In genomic region chr17:42519546-42520444, GRCh38 we compare ENCODE assay signal across 7 cellular contexts. TPM values are rescaled to one million over a fixed set of nuclear protein-coding genes. Genes with fewer than 3 reads are reported as not detected.
A peak's percentile ranks its signal among the peaks of the same experiment; 100 is the strongest.
DNase-seq lines count a peak whose midpoint lies in the region; ATAC-seq, FAIRE-seq and TF ChIP-seq lines count a peak whose summit lies in the region.

No MANE protein-coding gene starts in this region.

- H3K9me3 ChIP-seq in IMR-90 (ENCODE audit: control insufficient read depth, insufficient read depth, low read length) (no peaks in the 10 kb centered on the region), keratinocyte (ENCODE audit: control insufficient read depth, low read depth, low read length) (no peaks in the 10 kb centered on the region)

- H2AK5ac ChIP-seq in IMR-90 (ENCODE audit: low read depth, low read length), result peak overlapping the region; percentile 100

- peak overlapping the region; percentile 99 for H3K14ac ChIP-seq in IMR-90 (replicated peaks; ENCODE audit: low read depth, low read length)

- H3K9me1 ChIP-seq in IMR-90 (ENCODE audit: insufficient read depth, low read length), result peaks cover 32% of the 10 kb centered on the region
- no peaks in the 10 kb centered on the region for H3K9me1 ChIP-seq in keratinocyte (ENCODE audit: control insufficient read depth, extremely low read depth, insufficient read depth, low read length)

- TF ChIP-seq CTCF in IMR-90 (conservative IDR thresholded peaks at IDR 0.05; ENCODE audit: low read depth, low read length) (no peak), keratinocyte (optimal IDR thresholded peaks at IDR 0.05 in 1 of 3, IDR thresholded peaks at IDR 0.05 in 1 of 3, conservative IDR thresholded peaks at IDR 0.05 in 1 of 3; ENCODE audit: extremely low read depth in 1 of 3, insufficient read depth in 2 of 3, low read length in 3 of 3) (no peak)

- H2BK15ac ChIP-seq in IMR-90 (ENCODE audit: low read depth, low read length), result peak overlapping the region; percentile 100

- H2BK20ac ChIP-seq in IMR-90 (ENCODE audit: low read depth, low read length), result peak overlapping the region; percentile 99

- peak overlapping the region; percentile 100 for H2AK9ac ChIP-seq in IMR-90 (replicated peaks; ENCODE audit: low read depth, low read length, poor library complexity)

- no peaks in the 10 kb centered on the region for H3K27me3 ChIP-seq in IMR-90 (ENCODE audit: control insufficient read depth, insufficient read depth, low read length)
- H3K27me3 ChIP-seq in keratinocyte (ENCODE audit: control insufficient read depth, extremely low read depth, insufficient read depth, low read length), result no peaks in the 10 kb centered on the region

- H3K79me2 ChIP-seq in keratinocyte (ENCODE audit: control insufficient read depth, insufficient read depth, low read length), result no peaks in the 10 kb centered on the region

- peak; percentile 77 for FAIRE-seq in keratinocyte (lab: Jason Lieb, UNC)

- peak overlapping the region; percentile 75 for H2AFZ ChIP-seq in IMR-90 (replicated peaks; ENCODE audit: low read length, poor library complexity)
- H2AFZ ChIP-seq in keratinocyte (ENCODE audit: control insufficient read depth, low read length), result no peak overlapping the region

- in situ Hi-C loops in IMR-90 (cut with MboI; ENCODE audit: low sequenced_read_pairs), result loop anchor here (5.0 to 10.0 kb wide), 2 partner anchors 197 to 295 kb away; no protein-coding TSS in a partner anchor

- H2BK120ac ChIP-seq in IMR-90 (ENCODE audit: low read depth, low read length), result peak overlapping the region; percentile 100

- TF ChIP-seq RAD21 in IMR-90 (IDR thresholded peaks at IDR 0.05; ENCODE audit: low read length), result no peak

- H3K36me3 ChIP-seq in IMR-90 (ENCODE audit: control insufficient read depth, insufficient read depth, low read length) (peaks cover 2% of the 10 kb centered on the region; the same call in 1 of the 2 replicates), keratinocyte (ENCODE audit: control insufficient read depth in 2 of 2, extremely low read depth in 1 of 2, insufficient read depth in 2 of 2, low read length in 2 of 2) (peaks cover 0 to 13% of the 10 kb centered on the region in 2 experiments)

- peak overlapping the region; percentile 100 for H4K91ac ChIP-seq in IMR-90 (ENCODE audit: insufficient read depth, low read depth, low read length)

- ATAC-seq in IMR-90 (ENCODE audit: low read depth) (peak; percentile 66), HG02840 (IDR thresholded peaks at IDR 0.05; ENCODE audit: low FRiP score, unreplicated experiment) (no peak)

- H4K5ac ChIP-seq in IMR-90 (ENCODE audit: low read depth, low read length), result peak overlapping the region; percentile 98

- H3K4me2 ChIP-seq in IMR-90 (ENCODE audit: low read depth, low read length) (peak overlapping the region; percentile 39), keratinocyte (ENCODE audit: control insufficient read depth, extremely low read depth, insufficient read depth, low read depth, low read length) (peak overlapping the region; percentile 89)

- H3K4me1 ChIP-seq in IMR-90 (ENCODE audit: control insufficient read depth, insufficient read depth, low read length), result peaks cover 59% of the 10 kb centered on the region
- peaks cover 44% of the 10 kb centered on the region for H3K4me1 ChIP-seq in keratinocyte (ENCODE audit: control insufficient read depth, extremely low read depth, insufficient read depth, low read length)

- H3K23ac ChIP-seq in IMR-90 (ENCODE audit: low read depth, low read length), result peak overlapping the region; percentile 100

- H2BK5ac ChIP-seq in IMR-90 (ENCODE audit: low read depth, low read length, poor library complexity, severe bottlenecking), result peak overlapping the region; percentile 99

- WGBS in IMR-90 (ENCODE audit: extremely low coverage in 2 of 2, insufficient read length in 1 of 2), 2 experiments, result no CpG with 5 or more reads among the region's 12 CpGs

- CTCF ChIA-PET in IMR-90 (lab: Yijun Ruan, JAX), result interaction anchor here (0.6 to 1.9 kb wide), 2 partner anchors 120 to 197 kb away, joined by 3 to 4 read pairs; no protein-coding TSS in a partner anchor

- H3K9ac ChIP-seq in IMR-90 (ENCODE audit: low read depth, low read length) (peak overlapping the region; percentile 83), keratinocyte (ENCODE audit: control insufficient read depth, extremely low read depth, insufficient read depth, low read length) (peak overlapping the region; percentile 16)

- peak overlapping the region; percentile 99 to 100 for H4K8ac ChIP-seq in IMR-90 (ENCODE audit: low read depth in 2 of 2, low read length in 2 of 2)

- dilution Hi-C loops in IMR-90 (cut with HindIII; ENCODE audit: low sequenced_read_pairs, unreplicated experiment) (no loop called here), keratinocyte (cut with MboI; ENCODE audit: extremely low pct_ligation_motif_present, low sequenced_read_pairs) (loop anchor here (25.0 kb wide), 1 partner anchor 207 kb away; no protein-coding TSS in a partner anchor)

- H3K4me3 ChIP-seq in IMR-90 (ENCODE audit: insufficient read depth, low read depth, low read length) (no peak overlapping the region), keratinocyte (ENCODE audit: control insufficient read depth in 2 of 3, extremely low read depth in 1 of 3, insufficient read depth in 2 of 3, low read depth in 1 of 3, low read length in 3 of 3) (no peak overlapping the region)

- H3K27ac ChIP-seq in IMR-90 (ENCODE audit: insufficient read depth, low read length) (peak overlapping the region; percentile 99), keratinocyte (ENCODE audit: control insufficient read depth, insufficient read depth, low read length) (peak overlapping the region; percentile 91)

- intact Hi-C loops in IMR-90 (cut with micrococcal nuclease), result loop anchor here (2.0 to 10.0 kb wide), 3 partner anchors 97 to 385 kb away; partner anchors contain the start of gene CAVIN1

- H4K20me1 ChIP-seq in IMR-90 (ENCODE audit: insufficient read depth, low read length), result no peaks in the 10 kb centered on the region; the same call in 1 of the 2 replicates
- H4K20me1 ChIP-seq in keratinocyte (ENCODE audit: control insufficient read depth, extremely low read depth, insufficient read depth, low read length), result no peaks in the 10 kb centered on the region

- H3K56ac ChIP-seq in IMR-90 (ENCODE audit: extremely low read depth, insufficient read depth, low read length), result peak overlapping the region; percentile 99

- POLR2A ChIA-PET in IMR-90 (lab: Charles Lee; ENCODE audit: unreplicated experiment), result interaction anchor here (0.6 to 4.2 kb wide), 6 partner anchors 7 to 554 kb away, joined by 3 to 17 read pairs (median 4); partner anchors contain the start of genes CAVIN1 and NAGLU

- DNase-seq in IMR-90 (peak; percentile 99), cerebellar cortex (ENCODE audit: low spot score) (peak; percentile 94), keratinocyte (ENCODE audit: low read depth, low spot score) (no peak), smooth muscle cell of the brain vasculature (ENCODE audit: low read depth, low spot score) (peak; percentile 94), NCI-H2107 treated with DMSO at 0.1 percent for 48 hours (lab: John Stamatoyannopoulos, UW; ENCODE audit: unreplicated experiment) (no peak), SIG-M5 treated with dmso at 0.1 percent for 504 hours (lab: John Stamatoyannopoulos, UW; ENCODE audit: unreplicated experiment) (no peak)

- TF ChIP-seq POLR2A in IMR-90 (IDR thresholded peaks at IDR 0.05; ENCODE audit: low read depth, low read length), result peak; percentile 77

- peak overlapping the region; percentile 100 for H3K4ac ChIP-seq in IMR-90 (ENCODE audit: low read depth, low read length)

- BruUV-seq in IMR-90 (replicated peaks; lab: Mats Ljungman, UMichigan), result no TSS peak

- H3K79me1 ChIP-seq in IMR-90 (ENCODE audit: low read depth in 1 of 2, low read length in 2 of 2), result peaks cover 9 to 58% of the 10 kb centered on the region in 2 experiments; a peak in 3 of 4 replicates

- peak overlapping the region; percentile 99 for H3K18ac ChIP-seq in IMR-90 (ENCODE audit: low read depth, low read length)

RNA-seq across cellular contexts. Expression of gene NAGLU, which starts 16.2 kb away (rescaled TPM):
- 6.5 and 7.5 TPM in 2 replicates for total RNA-seq in IMR-90 (2012; rRNA removed)
- polyA plus RNA-seq in IMR-90 (2012; rRNA removed) (29.2 TPM in 2 replicates), keratinocyte (6.9 to 13.1 TPM (median 10.8 TPM) in 3 replicates)
- polyA plus RNA-seq in IMR-90 (2012; cell fraction: cytosol; rRNA removed), result 17.3 and 46.5 TPM in 2 replicates
- 42.7 and 138 TPM in 2 replicates for polyA plus RNA-seq in IMR-90 (2012; cell fraction: nucleus; rRNA removed; ENCODE audit: low replicate concordance)
- 5.3 TPM for polyA plus RNA-seq in keratinocyte (2011; ENCODE audit: low read depth)
- polyA plus RNA-seq in keratinocyte (2011; cell fraction: cytosol; rRNA removed), result 3.9 and 8.4 TPM in 2 replicates
- polyA plus RNA-seq in keratinocyte (2011; cell fraction: nucleus; rRNA removed), result 18.6 and 22.6 TPM in 2 replicates
- 9.3 and 11.9 TPM in 2 replicates for polyA plus RNA-seq in keratinocyte (2012; ENCODE audit: low replicate concordance)
- polyA minus RNA-seq in keratinocyte, result 5.9 to 19.1 TPM (median 8.8 TPM) in 3 replicates
- polyA minus RNA-seq in keratinocyte (2011; cell fraction: cytosol; rRNA and poly(A)+ RNA removed), result 15.2 TPM
- 13.3 and 15.4 TPM in 2 replicates for polyA minus RNA-seq in keratinocyte (2011; cell fraction: nucleus; rRNA and poly(A)+ RNA removed)

RNA-seq across cellular contexts. Expression of gene HSD17B1, which starts 32.9 kb away (rescaled TPM):
- 0.56 and 0.72 TPM in 2 replicates for total RNA-seq in IMR-90 (2012; rRNA removed)
- polyA plus RNA-seq in IMR-90 (2012; rRNA removed), result 1.4 and 2.9 TPM in 2 replicates
- 1.4 and 2.6 TPM in 2 replicates for polyA plus RNA-seq in IMR-90 (2012; cell fraction: cytosol; rRNA removed)
- 1.5 and 3.3 TPM in 2 replicates for polyA plus RNA-seq in IMR-90 (2012; cell fraction: nucleus; rRNA removed; ENCODE audit: low replicate concordance)
- 3.6 to 14.7 TPM (median 5.3 TPM) in 3 replicates for polyA plus RNA-seq in keratinocyte
- 1.2 TPM for polyA plus RNA-seq in keratinocyte (2011; ENCODE audit: low read depth)
- 2.9 and 8.8 TPM in 2 replicates for polyA plus RNA-seq in keratinocyte (2011; cell fraction: cytosol; rRNA removed)
- 2.6 and 4.3 TPM in 2 replicates for polyA plus RNA-seq in keratinocyte (2011; cell fraction: nucleus; rRNA removed)
- polyA plus RNA-seq in keratinocyte (2012; ENCODE audit: low replicate concordance), result 6.6 and 8.9 TPM in 2 replicates
- polyA minus RNA-seq in keratinocyte, result 1.6 to 4.4 TPM (median 4.4 TPM) in 3 replicates
- 21.1 TPM for polyA minus RNA-seq in keratinocyte (2011; cell fraction: cytosol; rRNA and poly(A)+ RNA removed)
- 2.3 and 3.5 TPM in 2 replicates for polyA minus RNA-seq in keratinocyte (2011; cell fraction: nucleus; rRNA and poly(A)+ RNA removed)

RNA-seq across cellular contexts. Expression of gene COASY, which starts 42.2 kb away (rescaled TPM):
- 9.7 and 10.6 TPM in 2 replicates for total RNA-seq in IMR-90 (2012; rRNA removed)
- polyA plus RNA-seq in IMR-90 (2012; rRNA removed) (44.0 and 46.6 TPM in 2 replicates), keratinocyte (25.9 to 49.8 TPM (median 26.2 TPM) in 3 replicates)
- 32.3 and 40.6 TPM in 2 replicates for polyA plus RNA-seq in IMR-90 (2012; cell fraction: cytosol; rRNA removed)
- 76.9 and 130 TPM in 2 replicates for polyA plus RNA-seq in IMR-90 (2012; cell fraction: nucleus; rRNA removed; ENCODE audit: low replicate concordance)
- polyA plus RNA-seq in keratinocyte (2011; ENCODE audit: low read depth), result 23.3 TPM
- 25.9 and 41.0 TPM in 2 replicates for polyA plus RNA-seq in keratinocyte (2011; cell fraction: cytosol; rRNA removed)
- polyA plus RNA-seq in keratinocyte (2011; cell fraction: nucleus; rRNA removed), result 58.5 and 74.0 TPM in 2 replicates
- polyA plus RNA-seq in keratinocyte (2012; ENCODE audit: low replicate concordance), result 73.0 and 73.2 TPM in 2 replicates
- polyA minus RNA-seq in keratinocyte, result 15.1 to 128 TPM (median 29.9 TPM) in 3 replicates
- 46.0 TPM for polyA minus RNA-seq in keratinocyte (2011; cell fraction: cytosol; rRNA and poly(A)+ RNA removed)
- polyA minus RNA-seq in keratinocyte (2011; cell fraction: nucleus; rRNA and poly(A)+ RNA removed), result 17.7 and 25.6 TPM in 2 replicates

RNA-seq across cellular contexts. Expression of gene MLX, which starts 47.1 kb away (rescaled TPM):
- total RNA-seq in IMR-90 (2012; rRNA removed), result 37.5 and 37.8 TPM in 2 replicates
- 45.5 and 45.6 TPM in 2 replicates for polyA plus RNA-seq in IMR-90 (2012; rRNA removed)
- polyA plus RNA-seq in IMR-90 (2012; cell fraction: cytosol; rRNA removed), result 17.2 and 19.2 TPM in 2 replicates
- 115 and 123 TPM in 2 replicates for polyA plus RNA-seq in IMR-90 (2012; cell fraction: nucleus; rRNA removed; ENCODE audit: low replicate concordance)
- 39.2 to 45.1 TPM (median 39.5 TPM) in 3 replicates for polyA plus RNA-seq in keratinocyte
- 28.8 TPM for polyA plus RNA-seq in keratinocyte (2011; ENCODE audit: low read depth)
- polyA plus RNA-seq in keratinocyte (2011; cell fraction: cytosol; rRNA removed), result 28.3 and 30.3 TPM in 2 replicates
- polyA plus RNA-seq in keratinocyte (2011; cell fraction: nucleus; rRNA removed), result 41.1 and 44.6 TPM in 2 replicates
- polyA plus RNA-seq in keratinocyte (2012; ENCODE audit: low replicate concordance), result 36.7 and 38.2 TPM in 2 replicates
- 34.2 to 40.4 TPM (median 35.1 TPM) in 3 replicates for polyA minus RNA-seq in keratinocyte
- polyA minus RNA-seq in keratinocyte (2011; cell fraction: cytosol; rRNA and poly(A)+ RNA removed), result 11.9 TPM
- 8.1 and 11.6 TPM in 2 replicates for polyA minus RNA-seq in keratinocyte (2011; cell fraction: nucleus; rRNA and poly(A)+ RNA removed)

RNA-seq across cellular contexts. Expression of gene PSMC3IP, which starts 57.7 kb away (rescaled TPM):
- 5.6 and 8.9 TPM in 2 replicates for total RNA-seq in IMR-90 (2012; rRNA removed)
- polyA plus RNA-seq in IMR-90 (2012; rRNA removed), result 9.8 and 11.1 TPM in 2 replicates
- polyA plus RNA-seq in IMR-90 (2012; cell fraction: cytosol; rRNA removed), result 2.9 and 5.3 TPM in 2 replicates
- 6.5 and 20.3 TPM in 2 replicates for polyA plus RNA-seq in IMR-90 (2012; cell fraction: nucleus; rRNA removed; ENCODE audit: low replicate concordance)
- 2.4 to 7.8 TPM (median 7.7 TPM) in 3 replicates for polyA plus RNA-seq in keratinocyte
- 4.7 TPM for polyA plus RNA-seq in keratinocyte (2011; ENCODE audit: low read depth)
- 1.8 and 2.1 TPM in 2 replicates for polyA plus RNA-seq in keratinocyte (2011; cell fraction: cytosol; rRNA removed)
- polyA plus RNA-seq in keratinocyte (2011; cell fraction: nucleus; rRNA removed), result 6.1 and 7.5 TPM in 2 replicates
- polyA plus RNA-seq in keratinocyte (2012; ENCODE audit: low replicate concordance), result 2.0 and 6.5 TPM in 2 replicates
- polyA minus RNA-seq in keratinocyte, result 0.33 to 3.3 TPM (median 1.7 TPM) in 3 replicates
- polyA minus RNA-seq in keratinocyte (2011; cell fraction: cytosol; rRNA and poly(A)+ RNA removed), result not detected
- 0.95 and 2.3 TPM in 2 replicates for polyA minus RNA-seq in keratinocyte (2011; cell fraction: nucleus; rRNA and poly(A)+ RNA removed)

Comparison
In these comparisons a context has a peak if more than half of its experiments do, and no peak if none do; other contexts are left out.
1. DNase-seq: peak in IMR-90 (single experiment), cerebellar cortex (single experiment) and smooth muscle cell of the brain vasculature (single experiment); none in keratinocyte (single experiment), NCI-H2107 treated with DMSO at 0.1 percent for 48 hours (single experiment) and SIG-M5 treated with dmso at 0.1 percent for 504 hours (single experiment).